11 cellular contexts compared by ENCODE assay signal in genomic region chr3:48820626-48821324, GRCh38. TPM values are rescaled to one million over a fixed set of nuclear protein-coding genes. Genes with fewer than 3 reads are reported as not detected.
DNase-seq lines count a peak whose midpoint lies in the region; ATAC-seq and TF ChIP-seq lines count a peak whose summit lies in the region.
"Had no signal": no experiment of that assay in that cellular context is flagged by ENCODE, and none has a peak within 500 bp of the region (broad histone marks: within the 10 kb centered on the region; RNA-seq: fewer than 3 reads in every experiment).

No MANE protein-coding gene starts in this region.

- H3K27me3 Mint-ChIP-seq in MCF 10A (ENCODE audit: insufficient read depth, unreplicated experiment) (no peaks in the 10 kb centered on the region), endodermal cell (ENCODE audit: insufficient read depth) (no peaks in the 10 kb centered on the region)
- no peaks in the 10 kb centered on the region for H3K27me3 Mint-ChIP-seq in stimulated activated naive CD8-positive, alpha-beta T cell treated with anti-CD3 and anti-CD28 coated beads, Interleukin-15, amount 100 ng/mL, for 72 hours

- no peak for TF ChIP-seq POLR2A in breast epithelium (IDR thresholded peaks at IDR 0.05)

- H3K27ac ChIP-seq in breast epithelium = no peak overlapping the region
- no peak overlapping the region for H3K27ac ChIP-seq in brain microvascular endothelial cell
- peak overlapping the region; percentile 28 for H3K27ac ChIP-seq in skeletal muscle tissue (ENCODE audit: low read depth, low read length)
- H3K27ac ChIP-seq in endodermal cell (ENCODE audit: low read depth, low read length) = no peak overlapping the region
- H3K27ac ChIP-seq: A549, transverse colon had no signal

- intact Hi-C loops in MCF 10A (cut with micrococcal nuclease) (no loop called here), breast epithelium (cut with DNase I; ENCODE audit: low total_unique reads) (no loop called here), left ventricle myocardium superior (cut with micrococcal nuclease) (no loop called here)

- H3K36me3 ChIP-seq in breast epithelium (no peaks in the 10 kb centered on the region), brain microvascular endothelial cell (replicated peaks) (no peaks in the 10 kb centered on the region), skeletal muscle tissue (ENCODE audit: control insufficient read depth in 3 of 3, insufficient read depth in 3 of 3, low read length in 3 of 3) (no peaks in the 10 kb centered on the region), endodermal cell (ENCODE audit: control insufficient read depth, insufficient read depth, low read length) (no peaks in the 10 kb centered on the region)
- H3K36me3 ChIP-seq: transverse colon had no signal

- H3K4me1 Mint-ChIP-seq in MCF 10A (ENCODE audit: insufficient read depth, unreplicated experiment) (no peaks in the 10 kb centered on the region), endodermal cell (no peaks in the 10 kb centered on the region)
- peaks cover 18% of the 10 kb centered on the region for H3K4me1 Mint-ChIP-seq in stimulated activated naive CD8-positive, alpha-beta T cell treated with anti-CD3 and anti-CD28 coated beads, Interleukin-15, amount 100 ng/mL, for 72 hours

- in situ Hi-C loops in brain microvascular endothelial cell (cut with HindIII; ENCODE audit: low pct_ligation_motif_present, low sequenced_read_pairs) = no loop called here

- no peaks in the 10 kb centered on the region for H3K9me3 ChIP-seq in breast epithelium
- H3K9me3 ChIP-seq in skeletal muscle tissue (ENCODE audit: control insufficient read depth in 3 of 3, low read length in 3 of 3) = no peaks in the 10 kb centered on the region
- no peaks in the 10 kb centered on the region for H3K9me3 ChIP-seq in endodermal cell (ENCODE audit: control insufficient read depth, low read length)
- H3K9me3 ChIP-seq: A549, transverse colon had no signal

- H3K4me3 Mint-ChIP-seq in MCF 10A (ENCODE audit: unreplicated experiment) (no peak overlapping the region), endodermal cell (no peak overlapping the region)
- no peak overlapping the region for H3K4me3 Mint-ChIP-seq in stimulated activated naive CD8-positive, alpha-beta T cell treated with anti-CD3 and anti-CD28 coated beads, Interleukin-15, amount 100 ng/mL, for 72 hours

- H3K4me3 ChIP-seq in breast epithelium = no peak overlapping the region
- no peak overlapping the region for H3K4me3 ChIP-seq in brain microvascular endothelial cell (ENCODE audit: low read depth, low read length)
- H3K4me3 ChIP-seq in skeletal muscle tissue (ENCODE audit: low read length in 3 of 3) = peak overlapping the region in 1 of 3 donors; percentile 11
- no peak overlapping the region for H3K4me3 ChIP-seq in endodermal cell (ENCODE audit: low read length)
- H3K4me3 ChIP-seq: A549, transverse colon had no signal

- POLR2A ChIA-PET in MCF 10A (lab: Yijun Ruan, JAX) = interaction anchor here (0.7 to 1.4 kb wide), 3 partner anchors 13 to 152 kb away, joined by 3 read pairs; no protein-coding TSS in a partner anchor

- H3K27ac Mint-ChIP-seq in MCF 10A (ENCODE audit: low read depth, unreplicated experiment) (no peak overlapping the region), endodermal cell (no peak overlapping the region)
- H3K27ac Mint-ChIP-seq in stimulated activated naive CD8-positive, alpha-beta T cell treated with anti-CD3 and anti-CD28 coated beads, Interleukin-15, amount 100 ng/mL, for 72 hours = no peak overlapping the region

- ATAC-seq in left ventricle myocardium superior = peak; percentile 82
- ATAC-seq in HG03196 (IDR thresholded peaks at IDR 0.05; ENCODE audit: unreplicated experiment) = no peak
- no peak for ATAC-seq in stimulated activated naive CD8-positive, alpha-beta T cell treated with anti-CD3 and anti-CD28 coated beads, Interleukin-15, amount 100 ng/mL, for 72 hours
- ATAC-seq: A549 had no signal

- no TSS peak for BruUV-seq in MCF 10A (replicated peaks; lab: Mats Ljungman, UMichigan)

- DNase-seq in MCF 10A (ENCODE audit: unreplicated experiment) (peak; percentile 43), breast epithelium (ENCODE audit: low spot score in 2 of 2) (no peak), brain microvascular endothelial cell (peak; percentile 17), left ventricle myocardium superior (no peak), endodermal cell (no peak)
- no peak for DNase-seq in stimulated activated naive CD8-positive, alpha-beta T cell treated with anti-CD3 and anti-CD28 coated beads, Interleukin-15, amount 100 ng/mL, for 72 hours
- DNase-seq: NCI-H510A, transverse colon had no signal

- H3K36me3 Mint-ChIP-seq in MCF 10A (ENCODE audit: insufficient read depth, unreplicated experiment) = peaks cover 11% of the 10 kb centered on the region
- H3K36me3 Mint-ChIP-seq in endodermal cell (ENCODE audit: low read depth) = no peaks in the 10 kb centered on the region

- H3K9ac ChIP-seq in skeletal muscle tissue (ENCODE audit: low read depth in 1 of 3, low read length in 3 of 3) (no peak overlapping the region), endodermal cell (ENCODE audit: extremely low read depth, low read length, poor library complexity, severe bottlenecking) (no peak overlapping the region)

- TF ChIP-seq CTCF in MCF 10A (IDR thresholded peaks at IDR 0.05; ENCODE audit: unreplicated experiment) (no peak), breast epithelium (IDR thresholded peaks at IDR 0.05) (no peak), brain microvascular endothelial cell (IDR thresholded peaks at IDR 0.05; ENCODE audit: low read depth, low read length, missing control alignments) (no peak), endodermal cell (conservative IDR thresholded peaks at IDR 0.05) (no peak)

- CTCF ChIA-PET in MCF 10A (lab: Yijun Ruan, JAX) = interaction anchor here (0.6 kb wide), 1 partner anchor 26 kb away, joined by 3 read pairs; no protein-coding TSS in a partner anchor

- H3K9me3 Mint-ChIP-seq in MCF 10A (ENCODE audit: unreplicated experiment) (no peaks in the 10 kb centered on the region), endodermal cell (no peaks in the 10 kb centered on the region)
- H3K9me3 Mint-ChIP-seq in stimulated activated naive CD8-positive, alpha-beta T cell treated with anti-CD3 and anti-CD28 coated beads, Interleukin-15, amount 100 ng/mL, for 72 hours = no peaks in the 10 kb centered on the region

- WGBS in endodermal cell (ENCODE audit: insufficient coverage in 1 of 2, insufficient read length in 1 of 2), 2 experiments = 91% methylated on average over 2 of the region's 2 CpGs; no CpG with 5 or more reads in 1 of the 2 experiments

- no peaks in the 10 kb centered on the region for H3K4me1 ChIP-seq in breast epithelium
- H3K4me1 ChIP-seq in skeletal muscle tissue (ENCODE audit: control insufficient read depth in 3 of 3, insufficient read depth in 3 of 3, low read length in 3 of 3) = peaks cover 18 to 20% (median 18%) of the 10 kb centered on the region in 3 donors
- H3K4me1 ChIP-seq in endodermal cell (ENCODE audit: control insufficient read depth, insufficient read depth, low read length) = no peaks in the 10 kb centered on the region
- H3K4me1 ChIP-seq: A549 had no signal

- H3K27me3 ChIP-seq in breast epithelium (no peaks in the 10 kb centered on the region), brain microvascular endothelial cell (replicated peaks) (no peaks in the 10 kb centered on the region), skeletal muscle tissue (ENCODE audit: control insufficient read depth in 3 of 3, insufficient read depth in 3 of 3, low read length in 3 of 3) (no peaks in the 10 kb centered on the region), endodermal cell (ENCODE audit: control insufficient read depth, insufficient read depth, low read length, poor library complexity, severe bottlenecking) (no peaks in the 10 kb centered on the region)
- H3K27me3 ChIP-seq: transverse colon had no signal

RNA-seq across cellular contexts. Expression of gene PRKAR2A, which starts 26.9 kb away (rescaled TPM):
- total RNA-seq in MCF 10A (2022) (51.3 and 61.3 TPM in 2 replicates), breast epithelium (10 to 100 TPM; 27.2 to 33.0 (median 30.7) TPM), left ventricle myocardium superior (58.3 TPM), skeletal muscle tissue (26.6 TPM), endodermal cell (10 to 100 TPM; 38.9 to 41.2 TPM)
- polyA plus RNA-seq in endodermal cell (2013, experiment 1 of 2) = 23.1 TPM
- polyA plus RNA-seq in endodermal cell (2013, experiment 2 of 2) = 23.4 TPM

Comparison
In these comparisons a context has a peak if more than half of its experiments do, and no peak if none do; other contexts are left out.
1. DNase-seq: peak in MCF 10A (single experiment) and brain microvascular endothelial cell (single experiment); none in breast epithelium (0 of 2), left ventricle myocardium superior (single experiment), endodermal cell (single experiment) and stimulated activated naive CD8-positive, alpha-beta T cell treated with anti-CD3 and anti-CD28 coated beads, Interleukin-15, amount 100 ng/mL, for 72 hours (0 of 2).